ENCODE assay signal across 9 cellular contexts in genomic region chr1:6261615-6261995, GRCh38. TPM values are rescaled to one million over a fixed set of nuclear protein-coding genes. Genes with fewer than 3 reads are reported as not detected.
DNase-seq lines count a peak whose midpoint lies in the region; ATAC-seq and TF ChIP-seq lines count a peak whose summit lies in the region.
"Had no signal": no experiment of that assay in that cellular context is flagged by ENCODE, and none has a peak within 500 bp of the region (broad histone marks: within the 10 kb centered on the region; RNA-seq: fewer than 3 reads in every experiment).

No MANE protein-coding gene starts in this region.

- ATAC-seq in activated CD4-positive, alpha-beta T cell treated with anti-CD3 and anti-CD28 coated beads for 36 hours: no peak
- ATAC-seq in HG02798 (IDR thresholded peaks at IDR 0.05; ENCODE audit: poor library complexity, unreplicated experiment): no peak

- no peak for TF ChIP-seq CTCF in stomach (IDR thresholded peaks at IDR 0.05)

- no peaks in the 10 kb centered on the region for H3K36me3 ChIP-seq in iPS DF 6.9 (ENCODE audit: control insufficient read depth, insufficient read depth, low read length)
- peaks cover 0 to 11% (median 3%) of the 10 kb centered on the region in 4 donors for H3K36me3 ChIP-seq in stomach

- no peaks in the 10 kb centered on the region for H3K27me3 ChIP-seq in iPS DF 6.9 (ENCODE audit: control insufficient read depth, insufficient read depth, low read length)
- peaks cover 0 to 58% (median 23%) of the 10 kb centered on the region in 3 donors for H3K27me3 ChIP-seq in stomach

- TF ChIP-seq POLR2A in stomach (IDR thresholded peaks at IDR 0.05): no peak

- H3K4me3 Mint-ChIP-seq in activated CD4-positive, alpha-beta T cell treated with anti-CD3 and anti-CD28 coated beads for 36 hours: peak overlapping the region; percentile 33
- peak overlapping the region; percentile 56 for H3K4me3 Mint-ChIP-seq in activated CD4-positive, alpha-beta memory T cell treated with anti-CD3 and anti-CD28 coated beads, Interleukin-2, amount 10 ng/mL, durations not matched to agents 7 days and 5 days

- H3K4me3 ChIP-seq in iPS DF 6.9 (ENCODE audit: low read length) (peak overlapping the region; percentile 67; the same call in 1 of the 2 replicates), stomach (peak overlapping the region; percentile 51 to 74 (median 62))

- intact Hi-C loops in activated CD4-positive, alpha-beta T cell treated with anti-CD3 and anti-CD28 coated beads for 36 hours (cut with DNase I, micrococcal nuclease): loop anchor here in 1 of 2 experiments (1.0 kb wide), 1 partner anchor 25 kb away; no protein-coding TSS in a partner anchor
- intact Hi-C loops in stomach (cut with DNase I; ENCODE audit: low total_unique reads): no loop called here

- H3K9me3 ChIP-seq in iPS DF 6.9 (ENCODE audit: control insufficient read depth, insufficient read depth, low read length) (no peaks in the 10 kb centered on the region), stomach (no peaks in the 10 kb centered on the region)

- CTCF ChIA-PET in activated CD4-positive, alpha-beta T cell treated with anti-CD3 and anti-CD28 coated beads for 36 hours (lab: Charles Lee): interaction anchor here (0.5 to 3.2 kb wide), 2 partner anchors 15 to 375 kb away, joined by 4 to 14 read pairs; no protein-coding TSS in a partner anchor
- CTCF ChIA-PET in activated CD4-positive, alpha-beta memory T cell treated with anti-CD3 and anti-CD28 coated beads, Interleukin-2, amount 10 ng/mL, durations not matched to agents 7 days and 5 days (lab: Charles Lee): no interaction called here

- H3K27me3 Mint-ChIP-seq in activated CD4-positive, alpha-beta T cell treated with anti-CD3 and anti-CD28 coated beads for 36 hours: peaks cover 3% of the 10 kb centered on the region
- peaks cover 14% of the 10 kb centered on the region for H3K27me3 Mint-ChIP-seq in activated CD4-positive, alpha-beta memory T cell treated with anti-CD3 and anti-CD28 coated beads, Interleukin-2, amount 10 ng/mL, durations not matched to agents 7 days and 5 days

- H3K4me1 ChIP-seq in iPS DF 6.9 (ENCODE audit: control insufficient read depth, insufficient read depth, low read length) (peaks cover 4% of the 10 kb centered on the region; the same call in 1 of the 2 replicates), stomach (peaks cover 13 to 41% (median 32%) of the 10 kb centered on the region in 4 donors)

- H3K27ac ChIP-seq in iPS DF 6.9 (ENCODE audit: low read length) (no peak overlapping the region), stomach (peak overlapping the region in 2 of 5 donors; percentile 42 to 66)

- no CpG with 5 or more reads among the region's 15 CpGs for WGBS in iPS DF 6.9 (ENCODE audit: insufficient coverage, insufficient read length)
- 8 to 24% (median 15%) methylated on average over 11 to 15 of the region's 15 CpGs for WGBS in stomach, 5 donors

- TF ChIP-seq EP300 in stomach (IDR thresholded peaks at IDR 0.05): no peak

- H3K36me3 Mint-ChIP-seq in activated CD4-positive, alpha-beta T cell treated with anti-CD3 and anti-CD28 coated beads for 36 hours (ENCODE audit: low read depth): peaks cover 2% of the 10 kb centered on the region
- H3K36me3 Mint-ChIP-seq in activated CD4-positive, alpha-beta memory T cell treated with anti-CD3 and anti-CD28 coated beads, Interleukin-2, amount 10 ng/mL, durations not matched to agents 7 days and 5 days (ENCODE audit: low read depth): no peaks in the 10 kb centered on the region

- peaks cover 3% of the 10 kb centered on the region for H3K4me1 Mint-ChIP-seq in activated CD4-positive, alpha-beta T cell treated with anti-CD3 and anti-CD28 coated beads for 36 hours
- peaks cover 40% of the 10 kb centered on the region for H3K4me1 Mint-ChIP-seq in activated CD4-positive, alpha-beta memory T cell treated with anti-CD3 and anti-CD28 coated beads, Interleukin-2, amount 10 ng/mL, durations not matched to agents 7 days and 5 days

- no peaks in the 10 kb centered on the region for H3K9me3 Mint-ChIP-seq in activated CD4-positive, alpha-beta T cell treated with anti-CD3 and anti-CD28 coated beads for 36 hours (ENCODE audit: low read depth)
- H3K9me3 Mint-ChIP-seq in activated CD4-positive, alpha-beta memory T cell treated with anti-CD3 and anti-CD28 coated beads, Interleukin-2, amount 10 ng/mL, durations not matched to agents 7 days and 5 days: no peaks in the 10 kb centered on the region

- DNase-seq in activated CD4-positive, alpha-beta T cell treated with anti-CD3 and anti-CD28 coated beads for 36 hours: no peak
- DNase-seq in activated CD4-positive, alpha-beta T cell treated with anti-CD3 and anti-CD28 coated beads, Interleukin-2, amount 50 U/mL, for 48 hours: no peak
- no peak for DNase-seq in activated CD4-positive, alpha-beta memory T cell treated with anti-CD3 and anti-CD28 coated beads, Interleukin-2, amount 10 ng/mL, durations not matched to agents 7 days and 5 days
- DNase-seq in iPS DF 6.9 (ENCODE audit: low read depth, low spot score) (no peak), stomach (no peak), SKM-1 (lab: John Stamatoyannopoulos, UW; ENCODE audit: unreplicated experiment) (no peak)
- DNase-seq in activated effector memory CD4-positive, alpha-beta T cell treated with Interleukin-2 at 50 U/mL for 16 hours: no peak

- POLR2A ChIA-PET in activated CD4-positive, alpha-beta T cell treated with anti-CD3 and anti-CD28 coated beads for 36 hours (lab: Charles Lee): no interaction called here
- POLR2A ChIA-PET in activated CD4-positive, alpha-beta memory T cell treated with anti-CD3 and anti-CD28 coated beads, Interleukin-2, amount 10 ng/mL, durations not matched to agents 7 days and 5 days (lab: Charles Lee): no interaction called here

- no peak overlapping the region for H3K27ac Mint-ChIP-seq in activated CD4-positive, alpha-beta T cell treated with anti-CD3 and anti-CD28 coated beads for 36 hours
- H3K27ac Mint-ChIP-seq in activated CD4-positive, alpha-beta memory T cell treated with anti-CD3 and anti-CD28 coated beads, Interleukin-2, amount 10 ng/mL, durations not matched to agents 7 days and 5 days: no peak overlapping the region

RNA-seq across cellular contexts. Expression of gene GPR153, which starts 0.7 kb away (rescaled TPM):
- total RNA-seq in activated CD4-positive, alpha-beta T cell treated with anti-CD3 and anti-CD28 coated beads for 36 hours: under 1 TPM; 0.16 to 0.25 TPM
- total RNA-seq in activated CD4-positive, alpha-beta memory T cell treated with anti-CD3 and anti-CD28 coated beads, Interleukin-2, amount 10 ng/mL, durations not matched to agents 7 days and 5 days: 1 to 10 TPM; 3.9 to 4.4 TPM
- total RNA-seq in stomach: 10 to 100 TPM in 1 of 5 donors, 1 to 10 TPM in 4; 1.8 to 63.1 (median 3.6) TPM
- polyA plus RNA-seq in stomach: 1 to 10 TPM; 2.2 to 3.1 (median 2.6) TPM

RNA-seq across cellular contexts. Expression of gene HES3, which starts 17.6 kb away (rescaled TPM):
- not detected for total RNA-seq in activated CD4-positive, alpha-beta T cell treated with anti-CD3 and anti-CD28 coated beads for 36 hours
- total RNA-seq in activated CD4-positive, alpha-beta memory T cell treated with anti-CD3 and anti-CD28 coated beads, Interleukin-2, amount 10 ng/mL, durations not matched to agents 7 days and 5 days: not detected
- not detected for total RNA-seq in stomach
- not detected for polyA plus RNA-seq in stomach
- total RNA-seq: Daoy had no signal

RNA-seq across cellular contexts. Expression of gene ICMT, which starts 25.8 kb away (rescaled TPM):
- 10 to 100 TPM; 31.9 to 35.4 TPM for total RNA-seq in activated CD4-positive, alpha-beta T cell treated with anti-CD3 and anti-CD28 coated beads for 36 hours
- 10 to 100 TPM; 49.8 to 49.9 TPM for total RNA-seq in activated CD4-positive, alpha-beta memory T cell treated with anti-CD3 and anti-CD28 coated beads, Interleukin-2, amount 10 ng/mL, durations not matched to agents 7 days and 5 days
- total RNA-seq in stomach: 10 to 100 TPM; 16.3 to 67.9 (median 35.2) TPM
- polyA plus RNA-seq in stomach: 10 to 100 TPM in 2 of 3 donors, 1 to 10 TPM in 1; 9.9 to 15.9 (median 14.6) TPM

RNA-seq across cellular contexts. Expression of gene RNF207, which starts 55.7 kb away (rescaled TPM):
- 10 to 100 TPM; 13.5 to 15.2 TPM for total RNA-seq in activated CD4-positive, alpha-beta T cell treated with anti-CD3 and anti-CD28 coated beads for 36 hours
- total RNA-seq in activated CD4-positive, alpha-beta memory T cell treated with anti-CD3 and anti-CD28 coated beads, Interleukin-2, amount 10 ng/mL, durations not matched to agents 7 days and 5 days: 10 to 100 TPM; 12.4 to 16.4 TPM
- total RNA-seq in stomach: 100 to 1,000 TPM in 1 of 5 donors, 10 to 100 TPM in 4; 11.9 to 112 (median 69.4) TPM
- polyA plus RNA-seq in stomach: 10 to 100 TPM in 1 of 3 donors, 1 to 10 TPM in 2; 1.5 to 17.5 (median 3.9) TPM
